In the genomic region with DNA sequence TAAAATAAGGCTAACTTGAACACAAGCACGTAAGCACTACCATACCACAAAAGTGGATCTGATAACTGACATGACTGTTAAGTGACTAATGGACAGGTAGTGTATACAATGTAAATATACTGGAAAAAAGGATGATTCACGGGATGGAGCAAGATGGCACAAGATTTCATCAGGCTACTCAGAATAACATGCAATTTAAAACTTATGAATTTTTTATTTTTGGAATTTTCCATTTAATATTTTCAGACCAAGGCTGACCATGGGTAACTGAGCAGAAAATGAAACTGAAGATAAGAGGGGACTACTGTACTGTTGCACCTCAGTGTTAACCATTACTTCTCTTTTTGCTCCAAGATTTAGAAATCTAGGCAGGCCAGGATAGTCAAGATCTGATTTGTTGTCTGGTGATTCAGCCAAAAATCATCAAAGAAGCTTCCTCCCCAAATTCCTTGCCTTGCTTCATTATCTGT, we compare ENCODE assay signal across 14 cellular contexts. TPM values are rescaled to one million over a fixed set of nuclear protein-coding genes. Genes with fewer than 3 reads are reported as not detected.
DNase-seq lines count a peak whose midpoint lies in the region; ATAC-seq, FAIRE-seq and TF ChIP-seq lines count a peak whose summit lies in the region.
"Had no signal": no experiment of that assay in that cellular context is flagged by ENCODE, and none has a peak within 500 bp of the region (broad histone marks: within the 10 kb centered on the region; RNA-seq: fewer than 3 reads in every experiment).

No MANE protein-coding gene starts in this region.

- H3K27ac ChIP-seq in PC-3 (ENCODE audit: low read length), result peak overlapping the region; percentile 97
- no peak overlapping the region for H3K27ac ChIP-seq in effector memory CD4-positive, alpha-beta T cell (ENCODE audit: insufficient read depth, low read length, poor library complexity, severe bottlenecking)
- H3K27ac ChIP-seq in esophagus squamous epithelium, result no peak overlapping the region
- no peak overlapping the region for H3K27ac ChIP-seq in Karpas-422 (ENCODE audit: low read length)
- H3K27ac ChIP-seq: thoracic aorta had no signal

- no peak overlapping the region for H2AFZ ChIP-seq in PC-3 (ENCODE audit: low read length)
- H2AFZ ChIP-seq in Karpas-422 (ENCODE audit: low read length), result no peak overlapping the region

- H3K9me3 ChIP-seq in PC-3 (ENCODE audit: low read length) (no peaks in the 10 kb centered on the region), esophagus squamous epithelium (no peaks in the 10 kb centered on the region), Karpas-422 (ENCODE audit: low read length) (no peaks in the 10 kb centered on the region)
- no peaks in the 10 kb centered on the region for H3K9me3 ChIP-seq in effector memory CD4-positive, alpha-beta T cell (ENCODE audit: control insufficient read depth, low read length)
- H3K9me3 ChIP-seq: thoracic aorta had no signal

- intact Hi-C loops in PC-3 (cut with micrococcal nuclease), result no loop called here
- intact Hi-C loops in esophagus squamous epithelium (cut with DNase I), result no loop called here

- peaks cover 41% of the 10 kb centered on the region for H3K4me1 ChIP-seq in PC-3 (ENCODE audit: insufficient read depth, low read length)
- no peaks in the 10 kb centered on the region for H3K4me1 ChIP-seq in effector memory CD4-positive, alpha-beta T cell (ENCODE audit: control insufficient read depth, insufficient read depth, low read length, poor library complexity, severe bottlenecking)
- no peaks in the 10 kb centered on the region for H3K4me1 ChIP-seq in esophagus squamous epithelium
- no peaks in the 10 kb centered on the region for H3K4me1 ChIP-seq in Karpas-422 (ENCODE audit: low read length)

- CTCF ChIA-PET in PC-3 (lab: Charles Lee), result no interaction called here

- POLR2A ChIA-PET in PC-3 (lab: Charles Lee; ENCODE audit: unreplicated experiment), result no interaction called here

- H3K27me3 ChIP-seq in PC-3 (ENCODE audit: low read length), result no peaks in the 10 kb centered on the region
- no peaks in the 10 kb centered on the region for H3K27me3 ChIP-seq in effector memory CD4-positive, alpha-beta T cell (replicated peaks; ENCODE audit: control insufficient read depth, insufficient read depth, low read length, poor library complexity, severe bottlenecking)
- no peaks in the 10 kb centered on the region for H3K27me3 ChIP-seq in esophagus squamous epithelium
- H3K27me3 ChIP-seq in Karpas-422 (ENCODE audit: low read length), result no peaks in the 10 kb centered on the region

- H3K4me2 ChIP-seq in PC-3 (ENCODE audit: low read length), result peak overlapping the region; percentile 63
- no peak overlapping the region for H3K4me2 ChIP-seq in Karpas-422 (ENCODE audit: low read depth, low read length, poor library complexity, severe bottlenecking)

- FAIRE-seq in H54 (lab: Jason Lieb, UNC), result peak; percentile 6
- FAIRE-seq: GM18507, islet of Langerhans had no signal

- no peak for TF ChIP-seq POLR2A in H54 (IDR thresholded peaks at IDR 0.05; ENCODE audit: low read depth, low read length)
- no peak for TF ChIP-seq POLR2A in esophagus squamous epithelium (IDR thresholded peaks at IDR 0.05)

- H3K36me3 ChIP-seq in PC-3 (ENCODE audit: low read depth, low read length) (0 out of 2 replicates have a peak, but pooled peaks cover 5% of the 10 kb centered on the region), esophagus squamous epithelium (no peaks in the 10 kb centered on the region), Karpas-422 (ENCODE audit: insufficient read depth, low read length) (no peaks in the 10 kb centered on the region)
- H3K36me3 ChIP-seq in effector memory CD4-positive, alpha-beta T cell (ENCODE audit: control insufficient read depth, insufficient read depth, low read length), result no peaks in the 10 kb centered on the region
- H3K36me3 ChIP-seq: thoracic aorta had no signal

- DNase-seq in GM04503 (ENCODE audit: low read depth) (peak; percentile 23), H54 (ENCODE audit: insufficient read length, low spot score) (no peak), PC-3 (peak; percentile 88), fibroblast of the conjunctiva (ENCODE audit: low read depth) (peak; percentile 55), esophagus squamous epithelium (lab: John Stamatoyannopoulos, UW) (no peak), Karpas-422 (no peak)
- DNase-seq in effector memory CD4-positive, alpha-beta T cell, result no peak
- DNase-seq: CD8-positive, alpha-beta memory T cell; effector memory CD8-positive, alpha-beta T cell; NCI-H1417 had no signal

- WGBS in esophagus squamous epithelium, 2 donors, result 38 to 48% methylated on average over 2 of the region's 2 CpGs

- no peak for TF ChIP-seq CTCF in PC-3 (conservative IDR thresholded peaks at IDR 0.05; ENCODE audit: low read depth, low read length)
- TF ChIP-seq CTCF in esophagus squamous epithelium (IDR thresholded peaks at IDR 0.05), result no peak

- peaks cover 15% of the 10 kb centered on the region for H3F3A ChIP-seq in PC-3 (ENCODE audit: low read length, unreplicated experiment)

- H3K79me2 ChIP-seq in PC-3 (ENCODE audit: low read length) (no peaks in the 10 kb centered on the region), Karpas-422 (ENCODE audit: low read length) (no peaks in the 10 kb centered on the region)

- no peaks in the 10 kb centered on the region for H3K9me2 ChIP-seq in PC-3 (replicated peaks; ENCODE audit: low read length)
- H3K9me2 ChIP-seq in Karpas-422 (replicated peaks; ENCODE audit: insufficient read depth, low read length), result no peaks in the 10 kb centered on the region

- no TSS peak for BruUV-seq in PC-3 (replicated peaks; lab: Mats Ljungman, UMichigan)

- peak; percentile 96 for ATAC-seq in PC-3
- ATAC-seq in HG02571 (IDR thresholded peaks at IDR 0.05; ENCODE audit: unreplicated experiment), result no peak
- ATAC-seq: effector memory CD8-positive, alpha-beta T cell had no signal

- H3K9ac ChIP-seq in PC-3 (ENCODE audit: low read length), result peak overlapping the region; percentile 64
- no peak overlapping the region for H3K9ac ChIP-seq in Karpas-422 (ENCODE audit: low read length)

- H4K20me1 ChIP-seq in PC-3 (ENCODE audit: low read length) (no peaks in the 10 kb centered on the region), Karpas-422 (ENCODE audit: insufficient read depth, low read depth, low read length) (no peaks in the 10 kb centered on the region)

- 0 out of 2 replicates have a peak overlapping the region, but pooled peaks have one; percentile 11 for H3K4me3 ChIP-seq in PC-3 (ENCODE audit: low read length)
- H3K4me3 ChIP-seq in effector memory CD4-positive, alpha-beta T cell (ENCODE audit: insufficient read depth, low read depth, low read length, poor library complexity, severe bottlenecking), result no peak overlapping the region
- H3K4me3 ChIP-seq in esophagus squamous epithelium, result no peak overlapping the region
- no peak overlapping the region for H3K4me3 ChIP-seq in Karpas-422 (ENCODE audit: low read length)
- H3K4me3 ChIP-seq: thoracic aorta had no signal

RNA-seq across cellular contexts. Expression of a gene that starts 45.4 kb away (rescaled TPM):
- 43.0 and 49.6 TPM in 2 replicates for total RNA-seq in PC-3 (2014; rRNA removed)
- 10 to 100 TPM; 18.2 to 41.9 (median 31.5) TPM for total RNA-seq in esophagus squamous epithelium
- total RNA-seq in Karpas-422 (2014; rRNA removed; shearing (Covaris generic); ENCODE audit: low replicate concordance), result not detected in 2 replicates
- total RNA-seq: CD8-positive, alpha-beta memory T cell had no signal

Comparison
In these comparisons a context has a peak if more than half of its experiments do, and no peak if none do; other contexts are left out.
1. DNase-seq: peak in GM04503 (single experiment), PC-3 (single experiment) and fibroblast of the conjunctiva (single experiment); none in H54 (single experiment), effector memory CD4-positive, alpha-beta T cell (0 of 3), esophagus squamous epithelium (single experiment) and Karpas-422 (single experiment).
2. RNA of a gene that starts 45.4 kb away (total RNA-seq): 43.0 to 49.6 TPM in PC-3 and 18.2 to 41.9 TPM in esophagus squamous epithelium; not detected in Karpas-422; every median in the first group is over 10 times any median in the second.